ENCODE assay signal across 8 cellular contexts in the genomic region with DNA sequence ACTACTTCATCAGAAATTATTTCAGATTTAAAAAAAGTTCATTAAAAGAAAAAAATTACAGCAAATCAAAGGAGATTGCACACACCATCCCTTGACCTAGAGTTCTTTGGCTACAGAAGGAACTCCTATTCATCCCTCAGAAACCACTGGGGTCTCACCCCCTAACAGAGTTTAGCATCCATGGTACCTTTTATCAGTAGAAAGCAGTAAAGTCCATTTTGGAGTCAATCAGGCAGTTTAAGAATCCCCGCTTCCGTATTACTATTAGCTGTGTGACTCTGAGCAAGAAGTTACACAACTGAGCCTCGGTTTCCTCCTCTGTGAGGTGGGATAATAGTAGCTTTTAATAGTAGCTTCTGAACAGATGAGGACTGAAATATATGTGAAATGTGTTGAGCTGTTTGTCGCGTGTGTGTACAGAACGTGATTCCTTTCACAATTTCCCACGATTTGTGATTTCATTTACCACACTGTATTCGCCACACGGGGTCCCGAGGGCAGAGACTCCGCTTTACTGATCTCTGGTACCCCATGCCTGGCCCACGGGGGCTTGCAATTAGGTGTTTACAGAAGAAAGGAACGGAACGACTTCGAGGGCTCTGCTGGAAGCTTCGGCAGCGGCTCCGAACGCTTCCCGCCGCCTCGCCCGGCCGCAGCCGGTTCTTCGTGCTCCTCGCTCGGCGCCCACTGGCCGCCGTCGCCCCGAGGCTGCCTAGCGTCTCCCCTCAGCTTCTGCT.
A peak's percentile ranks its signal among the peaks of the same experiment; 100 is the strongest.
DNase-seq lines count a peak whose midpoint lies in the region; ATAC-seq and TF ChIP-seq lines count a peak whose summit lies in the region.

No MANE protein-coding gene starts in this region.

- H3K36me3 ChIP-seq in lung (ENCODE audit: control insufficient read depth in 2 of 2, insufficient read depth in 2 of 2, low read length in 2 of 2) (no peaks in the 10 kb centered on the region), tibial nerve (no peaks in the 10 kb centered on the region)

- TF ChIP-seq CTCF in choroid plexus epithelial cell (conservative IDR thresholded peaks at IDR 0.05; ENCODE audit: low read depth, low read length) (no peak), lung (IDR thresholded peaks at IDR 0.05; ENCODE audit: control extremely low read depth, extremely low read depth) (no peak), tibial nerve (IDR thresholded peaks at IDR 0.05) (peak in 1 of 5 experiments; percentile 31)

- intact Hi-C loops in Right ventricle myocardium inferior (cut with DNase I), result loop anchor here (5.0 kb wide), 3 partner anchors 123 to 857 kb away; partner anchors contain the start of gene EIF4G2
- intact Hi-C loops in cardiac septum (cut with DNase I), result loop anchor here (2.0 to 10.0 kb wide), 4 partner anchors 122 to 857 kb away; partner anchors contain the start of gene EIF4G2

- WGBS in lung, 2 donors, result 7 to 10% methylated on average over 24 to 34 of the region's 34 CpGs
- WGBS in tibial nerve, 2 donors, result 7 to 8% methylated on average over 32 of the region's 34 CpGs

- no peak for TF ChIP-seq EP300 in tibial nerve (IDR thresholded peaks at IDR 0.05)

- peaks cover 0 to 6% of the 10 kb centered on the region in 2 donors for H3K4me1 ChIP-seq in lung (ENCODE audit: control insufficient read depth in 2 of 2, insufficient read depth in 2 of 2, low read length in 2 of 2)
- H3K4me1 ChIP-seq in tibial nerve, result peaks cover 0 to 31% (median 0%) of the 10 kb centered on the region in 4 donors

- ATAC-seq in Right ventricle myocardium inferior (no peak), lung (ENCODE audit: insufficient read depth, low FRiP score) (peak; percentile 8)

- TF ChIP-seq POLR2A in tibial nerve (IDR thresholded peaks at IDR 0.05), result no peak

- peak overlapping the region; percentile 68 for H3K4me3 ChIP-seq in choroid plexus epithelial cell (ENCODE audit: low read depth, low read length)
- H3K4me3 ChIP-seq in lung, result peak overlapping the region; percentile 59
- H3K4me3 ChIP-seq in tibial nerve, result peak overlapping the region; percentile 65 to 87 (median 80)

- peak overlapping the region; percentile 94 for H3K27ac ChIP-seq in lung (ENCODE audit: low read depth in 1 of 2, low read length in 1 of 2)
- peak overlapping the region; percentile 87 to 96 (median 93) for H3K27ac ChIP-seq in tibial nerve

- DNase-seq in Right ventricle myocardium inferior (ENCODE audit: missing footprints) (peak; percentile 67), cardiac septum (ENCODE audit: low spot score) (no peak), RPMI8226 (peak; percentile 22), choroid plexus epithelial cell (ENCODE audit: low read depth) (peak; percentile 33), lung (ENCODE audit: low spot score) (peak; percentile 29), tibial nerve (ENCODE audit: low spot score in 2 of 2) (no peak), GF-D8 (lab: John Stamatoyannopoulos, UW) (no peak), SIG-M5 (lab: John Stamatoyannopoulos, UW) (no peak)

- H3K27me3 ChIP-seq in lung (ENCODE audit: control insufficient read depth, insufficient read depth) (no peaks in the 10 kb centered on the region), tibial nerve (no peaks in the 10 kb centered on the region)

- H3K9me3 ChIP-seq in lung (ENCODE audit: control insufficient read depth in 2 of 2, insufficient read depth in 1 of 2, low read length in 1 of 2), result no peaks in the 10 kb centered on the region
- no peaks in the 10 kb centered on the region for H3K9me3 ChIP-seq in tibial nerve

Comparison
In these comparisons a context has a peak if more than half of its experiments do, and no peak if none do; other contexts are left out.
1. DNase-seq: peak in Right ventricle myocardium inferior (single experiment), RPMI8226 (single experiment), choroid plexus epithelial cell (single experiment) and lung (single experiment); none in cardiac septum (single experiment), tibial nerve (0 of 2), GF-D8 (single experiment) and SIG-M5 (single experiment).
2. Peak in every context shown above with its lines, with median percentiles within 50 percentile points of each other: H3K4me3 ChIP-seq.